In genomic region chr1:16129316-16129715, GRCh38 we compare ENCODE assay signal across 30 cellular contexts. TPM values are rescaled to one million over a fixed set of nuclear protein-coding genes. Genes with fewer than 3 reads are reported as not detected.
"Had no signal": no experiment of that assay in that cellular context is flagged by ENCODE, and none has a peak within 500 bp of the region (broad histone marks: within the 10 kb centered on the region; RNA-seq: fewer than 3 reads in every experiment).

No MANE protein-coding gene starts in this region.

- H3K36me3 Mint-ChIP-seq: activated CD8-positive, alpha-beta memory T cell treated with anti-CD3 and anti-CD28 coated beads, Interleukin-2, amount 10 ng/mL, durations not matched to agents 7 days and 5 days; activated naive CD4-positive, alpha-beta T cell treated with anti-CD3 and anti-CD28 coated beads, Interleukin-2, amount 50 U/mL, for 24 hours; T-cell had no signal

- H3K27me3 ChIP-seq: ascending aorta, body of pancreas, Peyer's patch had no signal

- H3K9me3 ChIP-seq: ascending aorta, body of pancreas, Peyer's patch had no signal

- H3K27ac ChIP-seq: body of pancreas, KMS-11, Peyer's patch, SK-N-MC had no signal

- H3K4me2 ChIP-seq: KMS-11 had no signal

- H3K27me3 Mint-ChIP-seq: activated CD4-positive, alpha-beta T cell treated with anti-CD3 and anti-CD28 coated beads, Interleukin-2, amount 10 ng/mL, durations not matched to agents 24 days and 14 days; activated naive CD4-positive, alpha-beta T cell treated with anti-CD3 and anti-CD28 coated beads, Interleukin-2, amount 50 U/mL, for 24 hours; activated T-cell treated with anti-CD3 and anti-CD28 coated beads, Interleukin-2, amount 50 U/mL, for 24 hours had no signal

- H3K4me3 ChIP-seq: ascending aorta, body of pancreas, Peyer's patch, SK-N-MC had no signal

- DNase-seq: activated B cell treated with CpG ODN at 0.5 μM for 24 hours; activated CD4-positive, alpha-beta T cell treated with anti-CD3 and anti-CD28 coated beads for 1 hour; activated CD4-positive, alpha-beta T cell treated with anti-CD3 and anti-CD28 coated beads, Interleukin-2, amount 10 ng/mL, durations not matched to agents 24 days and 14 days; activated CD4-positive, alpha-beta T cell treated with anti-CD3 and anti-CD28 coated beads, Interleukin-2, amount 50 U/mL, for 48 hours; activated CD8-positive, alpha-beta memory T cell treated with anti-CD3 and anti-CD28 coated beads, Interleukin-2, amount 10 ng/mL, durations not matched to agents 7 days and 5 days; activated effector memory CD4-positive, alpha-beta T cell treated with Interleukin-2 at 50 U/mL for 16 hours; activated naive CD4-positive, alpha-beta T cell; activated naive CD8-positive, alpha-beta T cell treated with anti-CD3 and anti-CD28 coated beads, Interleukin-2, amount 50 U/mL, for 24 hours; activated T-cell treated with anti-CD3 and anti-CD28 coated beads, Interleukin-2, amount 50 U/mL, for 24 hours; amniotic stem cell; body of pancreas; NCI-H1092; NCI-H1417; NCI-H1694; NCI-H2029; NCI-H2107; NCI-H510A; NCI-H526 treated with DMSO at 0.1 percent for 48 hours; NCI-H82; OCI-M1; Peyer's patch; T-cell; T-helper 2 cell; T1000 had no signal

- H3K9me3 Mint-ChIP-seq: activated B cell treated with CpG ODN at 0.5 μM for 24 hours; activated CD4-positive, alpha-beta T cell treated with anti-CD3 and anti-CD28 coated beads, Interleukin-2, amount 10 ng/mL, durations not matched to agents 24 days and 14 days; activated naive CD4-positive, alpha-beta T cell treated with anti-CD3 and anti-CD28 coated beads, Interleukin-2, amount 50 U/mL, for 24 hours; activated naive CD8-positive, alpha-beta T cell treated with anti-CD3 and anti-CD28 coated beads, Interleukin-2, amount 50 U/mL, for 24 hours; activated T-cell treated with anti-CD3 and anti-CD28 coated beads, Interleukin-2, amount 50 U/mL, for 24 hours; activated T-helper 1 cell treated with anti-CD3 and anti-CD28 coated beads, Interleukin-12 subunit alpha, Interleukin-12 subunit beta, Interleukin-2, Interleukin-4 antibody, amounts not matched to agents 30 ng/mL and 10 ng/mL and 1 ng/mL, durations not matched to agents 14 hours and 24 hours and 36 hours; T-cell had no signal

- H3K4me1 ChIP-seq: body of pancreas, Peyer's patch had no signal

- H3K27ac Mint-ChIP-seq: activated B cell treated with CpG ODN at 0.5 μM for 24 hours; activated CD4-positive, alpha-beta T cell treated with anti-CD3 and anti-CD28 coated beads, Interleukin-2, amount 10 ng/mL, durations not matched to agents 24 days and 14 days; activated CD8-positive, alpha-beta memory T cell treated with anti-CD3 and anti-CD28 coated beads, Interleukin-2, amount 10 ng/mL, durations not matched to agents 7 days and 5 days; activated naive CD4-positive, alpha-beta T cell treated with anti-CD3 and anti-CD28 coated beads, Interleukin-2, amount 50 U/mL, for 24 hours; activated naive CD8-positive, alpha-beta T cell treated with anti-CD3 and anti-CD28 coated beads, Interleukin-2, amount 50 U/mL, for 24 hours; activated T-cell treated with anti-CD3 and anti-CD28 coated beads, Interleukin-2, amount 50 U/mL, for 24 hours; activated T-helper 1 cell treated with anti-CD3 and anti-CD28 coated beads, Interleukin-12 subunit alpha, Interleukin-12 subunit beta, Interleukin-2, Interleukin-4 antibody, amounts not matched to agents 30 ng/mL and 10 ng/mL and 1 ng/mL, durations not matched to agents 14 hours and 24 hours and 36 hours; T-cell had no signal

- ATAC-seq: activated CD8-positive, alpha-beta memory T cell treated with anti-CD3 and anti-CD28 coated beads, Interleukin-2, amount 10 ng/mL, durations not matched to agents 7 days and 5 days; activated naive CD8-positive, alpha-beta T cell treated with anti-CD3 and anti-CD28 coated beads, Interleukin-2, amount 50 U/mL, for 24 hours; body of pancreas; T-cell had no signal

- H3K4me3 Mint-ChIP-seq: activated B cell treated with CpG ODN at 0.5 μM for 24 hours; activated CD4-positive, alpha-beta T cell treated with anti-CD3 and anti-CD28 coated beads, Interleukin-2, amount 10 ng/mL, durations not matched to agents 24 days and 14 days; activated CD8-positive, alpha-beta memory T cell treated with anti-CD3 and anti-CD28 coated beads, Interleukin-2, amount 10 ng/mL, durations not matched to agents 7 days and 5 days; activated naive CD4-positive, alpha-beta T cell treated with anti-CD3 and anti-CD28 coated beads, Interleukin-2, amount 50 U/mL, for 24 hours; activated naive CD8-positive, alpha-beta T cell treated with anti-CD3 and anti-CD28 coated beads, Interleukin-2, amount 50 U/mL, for 24 hours; activated T-cell treated with anti-CD3 and anti-CD28 coated beads, Interleukin-2, amount 50 U/mL, for 24 hours; activated T-helper 1 cell treated with anti-CD3 and anti-CD28 coated beads, Interleukin-12 subunit alpha, Interleukin-12 subunit beta, Interleukin-2, Interleukin-4 antibody, amounts not matched to agents 30 ng/mL and 10 ng/mL and 1 ng/mL, durations not matched to agents 14 hours and 24 hours and 36 hours; T-cell had no signal

- H3K4me1 Mint-ChIP-seq: activated B cell treated with CpG ODN at 0.5 μM for 24 hours; activated CD4-positive, alpha-beta T cell treated with anti-CD3 and anti-CD28 coated beads, Interleukin-2, amount 10 ng/mL, durations not matched to agents 24 days and 14 days; activated CD8-positive, alpha-beta memory T cell treated with anti-CD3 and anti-CD28 coated beads, Interleukin-2, amount 10 ng/mL, durations not matched to agents 7 days and 5 days; activated naive CD4-positive, alpha-beta T cell treated with anti-CD3 and anti-CD28 coated beads, Interleukin-2, amount 50 U/mL, for 24 hours; activated naive CD8-positive, alpha-beta T cell treated with anti-CD3 and anti-CD28 coated beads, Interleukin-2, amount 50 U/mL, for 24 hours; T-cell had no signal

RNA-seq across cellular contexts. Expression of gene EPHA2, which starts 26.6 kb away (rescaled TPM):
- total RNA-seq: activated B cell treated with CpG ODN at 0.5 μM for 24 hours; activated CD4-positive, alpha-beta T cell treated with anti-CD3 and anti-CD28 coated beads, Interleukin-2, amount 10 ng/mL, durations not matched to agents 24 days and 14 days; activated CD8-positive, alpha-beta memory T cell treated with anti-CD3 and anti-CD28 coated beads, Interleukin-2, amount 10 ng/mL, durations not matched to agents 7 days and 5 days; activated T-helper 1 cell treated with anti-CD3 and anti-CD28 coated beads, Interleukin-12 subunit alpha, Interleukin-12 subunit beta, Interleukin-2, Interleukin-4 antibody, amounts not matched to agents 30 ng/mL and 10 ng/mL and 1 ng/mL, durations not matched to agents 14 hours and 24 hours and 36 hours had no signal

RNA-seq across cellular contexts. Expression of gene FAM131C, which starts 55.9 kb away (rescaled TPM):
- total RNA-seq: activated B cell treated with CpG ODN at 0.5 μM for 24 hours, MCF 10A had no signal
